In the genomic region with DNA sequence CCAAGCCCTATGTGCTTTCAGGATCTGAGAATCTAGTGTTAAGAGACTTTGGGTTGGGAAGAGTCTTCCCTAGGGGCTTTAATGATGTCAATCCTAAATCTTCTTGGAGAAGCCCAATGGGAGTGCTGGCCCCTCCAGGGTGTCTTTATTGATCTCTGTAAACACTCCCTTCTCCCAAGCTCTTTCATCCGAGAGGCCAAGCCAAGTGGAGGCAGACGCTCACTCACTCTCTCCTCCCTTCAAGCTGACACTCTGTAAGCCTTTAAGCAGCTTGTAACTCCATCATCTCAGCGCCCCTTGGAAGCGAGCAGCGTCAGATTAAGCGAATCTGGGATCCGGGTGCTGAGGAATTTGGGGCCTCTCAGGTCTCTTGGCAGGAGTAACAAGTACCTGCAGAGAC, we compare ENCODE assay signal across 1 cellular context.
TF ChIP-seq lines count a peak whose summit lies in the region.

No MANE protein-coding gene starts in this region.

TF ChIP-seq in GM23338, 12 proteins besides CTCF, POLR2A, EP300 and RAD21 (continued from another document):
- TF ChIP-seq, protein P1, sequence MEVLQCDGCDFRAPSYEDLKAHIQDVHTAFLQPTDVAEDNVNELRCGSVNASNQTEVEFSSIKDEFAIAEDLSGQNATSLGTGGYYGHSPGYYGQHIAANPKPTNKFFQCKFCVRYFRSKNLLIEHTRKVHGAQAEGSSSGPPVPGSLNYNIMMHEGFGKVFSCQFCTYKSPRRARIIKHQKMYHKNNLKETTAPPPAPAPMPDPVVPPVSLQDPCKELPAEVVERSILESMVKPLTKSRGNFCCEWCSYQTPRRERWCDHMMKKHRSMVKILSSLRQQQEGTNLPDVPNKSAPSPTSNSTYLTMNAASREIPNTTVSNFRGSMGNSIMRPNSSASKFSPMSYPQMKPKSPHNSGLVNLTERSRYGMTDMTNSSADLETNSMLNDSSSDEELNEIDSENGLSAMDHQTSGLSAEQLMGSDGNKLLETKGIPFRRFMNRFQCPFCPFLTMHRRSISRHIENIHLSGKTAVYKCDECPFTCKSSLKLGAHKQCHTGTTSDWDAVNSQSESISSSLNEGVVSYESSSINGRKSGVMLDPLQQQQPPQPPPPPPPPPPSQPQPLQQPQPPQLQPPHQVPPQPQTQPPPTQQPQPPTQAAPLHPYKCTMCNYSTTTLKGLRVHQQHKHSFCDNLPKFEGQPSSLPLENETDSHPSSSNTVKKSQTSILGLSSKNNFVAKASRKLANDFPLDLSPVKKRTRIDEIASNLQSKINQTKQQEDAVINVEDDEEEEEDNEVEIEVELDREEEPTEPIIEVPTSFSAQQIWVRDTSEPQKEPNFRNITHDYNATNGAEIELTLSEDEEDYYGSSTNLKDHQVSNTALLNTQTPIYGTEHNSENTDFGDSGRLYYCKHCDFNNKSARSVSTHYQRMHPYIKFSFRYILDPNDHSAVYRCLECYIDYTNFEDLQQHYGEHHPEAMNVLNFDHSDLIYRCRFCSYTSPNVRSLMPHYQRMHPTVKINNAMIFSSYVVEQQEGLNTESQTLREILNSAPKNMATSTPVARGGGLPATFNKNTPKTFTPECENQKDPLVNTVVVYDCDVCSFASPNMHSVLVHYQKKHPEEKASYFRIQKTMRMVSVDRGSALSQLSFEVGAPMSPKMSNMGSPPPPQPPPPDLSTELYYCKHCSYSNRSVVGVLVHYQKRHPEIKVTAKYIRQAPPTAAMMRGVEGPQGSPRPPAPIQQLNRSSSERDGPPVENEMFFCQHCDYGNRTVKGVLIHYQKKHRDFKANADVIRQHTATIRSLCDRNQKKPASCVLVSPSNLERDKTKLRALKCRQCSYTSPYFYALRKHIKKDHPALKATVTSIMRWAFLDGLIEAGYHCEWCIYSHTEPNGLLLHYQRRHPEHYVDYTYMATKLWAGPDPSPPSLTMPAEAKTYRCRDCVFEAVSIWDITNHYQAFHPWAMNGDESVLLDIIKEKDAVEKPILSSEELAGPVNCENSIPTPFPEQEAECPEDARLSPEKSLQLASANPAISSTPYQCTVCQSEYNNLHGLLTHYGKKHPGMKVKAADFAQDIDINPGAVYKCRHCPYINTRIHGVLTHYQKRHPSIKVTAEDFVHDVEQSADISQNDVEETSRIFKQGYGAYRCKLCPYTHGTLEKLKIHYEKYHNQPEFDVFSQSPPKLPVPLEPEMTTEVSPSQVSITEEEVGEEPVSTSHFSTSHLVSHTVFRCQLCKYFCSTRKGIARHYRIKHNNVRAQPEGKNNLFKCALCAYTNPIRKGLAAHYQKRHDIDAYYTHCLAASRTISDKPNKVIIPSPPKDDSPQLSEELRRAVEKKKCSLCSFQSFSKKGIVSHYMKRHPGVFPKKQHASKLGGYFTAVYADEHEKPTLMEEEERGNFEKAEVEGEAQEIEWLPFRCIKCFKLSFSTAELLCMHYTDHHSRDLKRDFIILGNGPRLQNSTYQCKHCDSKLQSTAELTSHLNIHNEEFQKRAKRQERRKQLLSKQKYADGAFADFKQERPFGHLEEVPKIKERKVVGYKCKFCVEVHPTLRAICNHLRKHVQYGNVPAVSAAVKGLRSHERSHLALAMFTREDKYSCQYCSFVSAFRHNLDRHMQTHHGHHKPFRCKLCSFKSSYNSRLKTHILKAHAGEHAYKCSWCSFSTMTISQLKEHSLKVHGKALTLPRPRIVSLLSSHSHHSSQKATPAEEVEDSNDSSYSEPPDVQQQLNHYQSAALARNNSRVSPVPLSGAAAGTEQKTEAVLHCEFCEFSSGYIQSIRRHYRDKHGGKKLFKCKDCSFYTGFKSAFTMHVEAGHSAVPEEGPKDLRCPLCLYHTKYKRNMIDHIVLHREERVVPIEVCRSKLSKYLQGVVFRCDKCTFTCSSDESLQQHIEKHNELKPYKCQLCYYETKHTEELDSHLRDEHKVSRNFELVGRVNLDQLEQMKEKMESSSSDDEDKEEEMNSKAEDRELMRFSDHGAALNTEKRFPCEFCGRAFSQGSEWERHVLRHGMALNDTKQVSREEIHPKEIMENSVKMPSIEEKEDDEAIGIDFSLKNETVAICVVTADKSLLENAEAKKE (CRISPR knock-in tag; IDR thresholded peaks at IDR 0.05), result no peak
- no peak for TF ChIP-seq CREB1 (CRISPR knock-in tag; IDR thresholded peaks at IDR 0.05; ENCODE audit: low read depth)
- TF ChIP-seq ZNF114 (CRISPR knock-in tag; IDR thresholded peaks at IDR 0.05), result no peak
- TF ChIP-seq, protein P2, sequence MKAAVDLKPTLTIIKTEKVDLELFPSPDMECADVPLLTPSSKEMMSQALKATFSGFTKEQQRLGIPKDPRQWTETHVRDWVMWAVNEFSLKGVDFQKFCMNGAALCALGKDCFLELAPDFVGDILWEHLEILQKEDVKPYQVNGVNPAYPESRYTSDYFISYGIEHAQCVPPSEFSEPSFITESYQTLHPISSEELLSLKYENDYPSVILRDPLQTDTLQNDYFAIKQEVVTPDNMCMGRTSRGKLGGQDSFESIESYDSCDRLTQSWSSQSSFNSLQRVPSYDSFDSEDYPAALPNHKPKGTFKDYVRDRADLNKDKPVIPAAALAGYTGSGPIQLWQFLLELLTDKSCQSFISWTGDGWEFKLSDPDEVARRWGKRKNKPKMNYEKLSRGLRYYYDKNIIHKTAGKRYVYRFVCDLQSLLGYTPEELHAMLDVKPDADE (IDR thresholded peaks at IDR 0.05), result no peak
- TF ChIP-seq POLR2AphosphoS5 (IDR thresholded peaks at IDR 0.05; ENCODE audit: low read depth), result no peak
- TF ChIP-seq EZH2 (IDR thresholded peaks at IDR 0.05; ENCODE audit: low read depth, unreplicated experiment), result no peak
- no peak for TF ChIP-seq ZNF331 (CRISPR knock-in tag; IDR thresholded peaks at IDR 0.05; ENCODE audit: low read depth)
- no peak for TF ChIP-seq NANOG (IDR thresholded peaks at IDR 0.05; ENCODE audit: borderline replicate concordance)
- TF ChIP-seq, protein P3, sequence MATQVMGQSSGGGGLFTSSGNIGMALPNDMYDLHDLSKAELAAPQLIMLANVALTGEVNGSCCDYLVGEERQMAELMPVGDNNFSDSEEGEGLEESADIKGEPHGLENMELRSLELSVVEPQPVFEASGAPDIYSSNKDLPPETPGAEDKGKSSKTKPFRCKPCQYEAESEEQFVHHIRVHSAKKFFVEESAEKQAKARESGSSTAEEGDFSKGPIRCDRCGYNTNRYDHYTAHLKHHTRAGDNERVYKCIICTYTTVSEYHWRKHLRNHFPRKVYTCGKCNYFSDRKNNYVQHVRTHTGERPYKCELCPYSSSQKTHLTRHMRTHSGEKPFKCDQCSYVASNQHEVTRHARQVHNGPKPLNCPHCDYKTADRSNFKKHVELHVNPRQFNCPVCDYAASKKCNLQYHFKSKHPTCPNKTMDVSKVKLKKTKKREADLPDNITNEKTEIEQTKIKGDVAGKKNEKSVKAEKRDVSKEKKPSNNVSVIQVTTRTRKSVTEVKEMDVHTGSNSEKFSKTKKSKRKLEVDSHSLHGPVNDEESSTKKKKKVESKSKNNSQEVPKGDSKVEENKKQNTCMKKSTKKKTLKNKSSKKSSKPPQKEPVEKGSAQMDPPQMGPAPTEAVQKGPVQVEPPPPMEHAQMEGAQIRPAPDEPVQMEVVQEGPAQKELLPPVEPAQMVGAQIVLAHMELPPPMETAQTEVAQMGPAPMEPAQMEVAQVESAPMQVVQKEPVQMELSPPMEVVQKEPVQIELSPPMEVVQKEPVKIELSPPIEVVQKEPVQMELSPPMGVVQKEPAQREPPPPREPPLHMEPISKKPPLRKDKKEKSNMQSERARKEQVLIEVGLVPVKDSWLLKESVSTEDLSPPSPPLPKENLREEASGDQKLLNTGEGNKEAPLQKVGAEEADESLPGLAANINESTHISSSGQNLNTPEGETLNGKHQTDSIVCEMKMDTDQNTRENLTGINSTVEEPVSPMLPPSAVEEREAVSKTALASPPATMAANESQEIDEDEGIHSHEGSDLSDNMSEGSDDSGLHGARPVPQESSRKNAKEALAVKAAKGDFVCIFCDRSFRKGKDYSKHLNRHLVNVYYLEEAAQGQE (IDR thresholded peaks at IDR 0.05; ENCODE audit: unreplicated experiment), result no peak
- TF ChIP-seq STAT1 (IDR thresholded peaks at IDR 0.05; ENCODE audit: unreplicated experiment), result no peak
TF ChIP-seq in GM23338: peak in this region for 0.
